Comparison of ENCODE assay signal across 10 cellular contexts in the genomic region with DNA sequence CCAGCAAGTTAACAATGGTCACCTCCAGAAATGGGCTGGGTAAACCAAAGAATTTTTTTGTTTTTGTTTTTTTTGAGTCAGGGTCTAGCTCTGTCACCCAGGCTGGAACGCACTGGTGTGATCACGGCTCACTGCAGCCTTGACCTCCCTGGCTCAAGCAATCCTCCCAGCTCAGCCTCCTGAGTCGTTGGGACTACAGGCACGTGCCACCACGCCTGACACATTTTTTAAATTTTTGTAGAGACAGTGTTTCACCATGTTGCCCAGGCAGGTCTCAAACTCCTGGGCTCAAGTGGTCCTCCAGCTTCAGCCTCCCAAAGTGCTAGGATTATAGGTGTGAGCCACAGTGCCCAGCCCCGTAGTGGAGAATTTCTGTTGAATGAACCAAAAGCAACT. TPM values are rescaled to one million over a fixed set of nuclear protein-coding genes. Genes with fewer than 3 reads are reported as not detected.
DNase-seq lines count a peak whose midpoint lies in the region; ATAC-seq, FAIRE-seq and TF ChIP-seq lines count a peak whose summit lies in the region.
"Had no signal": no experiment of that assay in that cellular context is flagged by ENCODE, and none has a peak within 500 bp of the region (broad histone marks: within the 10 kb centered on the region; RNA-seq: fewer than 3 reads in every experiment).

No MANE protein-coding gene starts in this region.

- TF ChIP-seq POLR2A in H1 (IDR thresholded peaks at IDR 0.05; ENCODE audit: control extremely low read depth in 1 of 2, low read depth in 2 of 2, low read length in 2 of 2) (no peak), GM12892 (IDR thresholded peaks at IDR 0.05; ENCODE audit: low read depth, low read length) (no peak)

- H3K79me1 ChIP-seq in H1 (ENCODE audit: low read depth, low read length), result peaks cover 13% of the 10 kb centered on the region

- no peak overlapping the region for H3K14ac ChIP-seq in H1 (ENCODE audit: insufficient read length)

- peaks cover 0 to 23% of the 10 kb centered on the region in 2 experiments; a peak in 2 of 4 replicates for H3K79me2 ChIP-seq in H1 (ENCODE audit: control insufficient read depth in 1 of 2, insufficient read depth in 2 of 2, low read length in 2 of 2)

- peaks cover 18% of the 10 kb centered on the region for H3K4me1 ChIP-seq in NT2/D1 (ENCODE audit: insufficient read depth, insufficient read length)
- H3K4me1 ChIP-seq in H1 (replicated peaks in 1 of 4; ENCODE audit: control insufficient read depth in 3 of 4, insufficient read depth in 4 of 4, low read length in 3 of 4), result peaks cover 0 to 7% (median 4%) of the 10 kb centered on the region in 4 experiments; a peak in 5 of 7 replicates

- no peak overlapping the region for H3K18ac ChIP-seq in H1 (ENCODE audit: extremely low read depth, low read length)

- H3K9me3 Mint-ChIP-seq in activated T-cell treated with anti-CD3 and anti-CD28 coated beads, Interleukin-2, amount 50 U/mL, for 72 hours, result no peaks in the 10 kb centered on the region
- no peaks in the 10 kb centered on the region for H3K9me3 Mint-ChIP-seq in osteocyte (ENCODE audit: unreplicated experiment)
- H3K9me3 Mint-ChIP-seq: CD14-positive monocyte had no signal

- FAIRE-seq in H1 (lab: Jason Lieb, UNC) (no peak), GM12892 (lab: Jason Lieb, UNC) (no peak)

- no peaks in the 10 kb centered on the region for H3K27me3 Mint-ChIP-seq in activated T-cell treated with anti-CD3 and anti-CD28 coated beads, Interleukin-2, amount 50 U/mL, for 72 hours (ENCODE audit: low read depth)
- no peaks in the 10 kb centered on the region for H3K27me3 Mint-ChIP-seq in osteocyte (ENCODE audit: unreplicated experiment)

- peaks cover 3% of the 10 kb centered on the region; the same call in 1 of the 2 replicates for H3K23me2 ChIP-seq in H1 (ENCODE audit: low read depth, low read length)

- no peak overlapping the region for H2BK12ac ChIP-seq in H1 (ENCODE audit: low read depth, low read length)

- no peak overlapping the region for H3K4ac ChIP-seq in H1 (replicated peaks; ENCODE audit: insufficient read length, low read depth, low read length)

- no peaks in the 10 kb centered on the region for H3K9me3 ChIP-seq in NT2/D1 (ENCODE audit: insufficient read depth, low read length)
- H3K9me3 ChIP-seq in H1 (ENCODE audit: insufficient read depth in 2 of 2, low read depth in 1 of 2, low read length in 1 of 2), result no peaks in the 10 kb centered on the region

- H4K5ac ChIP-seq in H1 (ENCODE audit: insufficient read length, low read depth, low read length), result no peak overlapping the region

- H4K91ac ChIP-seq in H1 (replicated peaks; ENCODE audit: insufficient read length, low read length), result no peak overlapping the region

- H3K27me3 ChIP-seq in NT2/D1 (ENCODE audit: insufficient read depth, insufficient read length) (no peaks in the 10 kb centered on the region), H1 (replicated peaks in 1 of 4; ENCODE audit: control insufficient read depth in 3 of 4, extremely low read depth in 1 of 4, insufficient read depth in 3 of 4, low read length in 3 of 4) (no peaks in the 10 kb centered on the region)

- no peak overlapping the region for H2BK20ac ChIP-seq in H1 (ENCODE audit: low read length)

- peak overlapping the region in 1 of 2 experiments; percentile 81; a peak in 1 of 4 replicates for H3K4me2 ChIP-seq in H1 (ENCODE audit: insufficient read depth in 1 of 2, low read depth in 2 of 2, low read length in 2 of 2)

- WGBS in H1 (ENCODE audit: extremely low coverage in 1 of 2, insufficient coverage in 1 of 2, insufficient read length in 1 of 2, insufficient replicate concordance in 2 of 2, low coverage in 1 of 2, low lambda C conversion rate in 2 of 2, missing lambda C conversion rate in 1 of 2), 2 experiments, result 94% methylated on average over 6 of the region's 6 CpGs; no CpG with 5 or more reads in 1 of the 2 experiments

- DNase-seq in activated T-cell treated with anti-CD3 and anti-CD28 coated beads, Interleukin-2, amount 50 U/mL, for 72 hours, result no peak
- DNase-seq in activated T-cell treated with anti-CD3 and anti-CD28 coated beads for 4 hours, result no peak
- DNase-seq in NT2/D1 (ENCODE audit: low read depth, low spot score), result no peak
- DNase-seq in H1 (ENCODE audit: low read depth in 1 of 2, low spot score in 2 of 2), result no peak
- no peak for DNase-seq in osteocyte (ENCODE audit: extremely low spot score, unreplicated experiment)
- DNase-seq in GM12892 (ENCODE audit: insufficient read length), result no peak
- DNase-seq in SHP77 treated with DMSO at 0.1 percent for 48 hours (lab: John Stamatoyannopoulos, UW), result no peak
- DNase-seq: posterior cingulate gyrus had no signal

- H3K4me3 Mint-ChIP-seq in activated T-cell treated with anti-CD3 and anti-CD28 coated beads, Interleukin-2, amount 50 U/mL, for 72 hours, result peak overlapping the region; percentile 88 to 96
- H3K4me3 Mint-ChIP-seq in osteocyte (ENCODE audit: unreplicated experiment), result peak overlapping the region; percentile 87

- H2BK120ac ChIP-seq in H1 (replicated peaks; ENCODE audit: low read depth, low read length), result no peak overlapping the region

- H2AFZ ChIP-seq in H1 (ENCODE audit: low read length), result no peak overlapping the region

- H3K56ac ChIP-seq in H1 (replicated peaks; ENCODE audit: insufficient read length, low read depth, low read length), result no peak overlapping the region

- POLR2A ChIA-PET in H1 (lab: Charles Lee; ENCODE audit: partially characterized antibody), result interaction anchor here (0.5 to 12.0 kb wide), 5 partner anchors 8 to 184 kb away, joined by 4 to 246 read pairs (median 15); a partner anchor contains a TSS

- H2BK5ac ChIP-seq in H1 (ENCODE audit: low read depth, low read length), result 0 out of 2 replicates have a peak overlapping the region, but pooled peaks have one; percentile 8

- no peak overlapping the region for H3K27ac ChIP-seq in H1 (ENCODE audit: low read depth, low read length)

- TF ChIP-seq EP300 in H1 (IDR thresholded peaks at IDR 0.05; ENCODE audit: borderline replicate concordance in 1 of 2, low read depth in 2 of 2, low read length in 2 of 2), result no peak

- no peak for ATAC-seq in activated T-cell treated with anti-CD3 and anti-CD28 coated beads, Interleukin-2, amount 50 U/mL, for 72 hours (replicated peaks in 1 of 2)
- ATAC-seq in GM21515 (IDR thresholded peaks at IDR 0.05; ENCODE audit: unreplicated experiment), result no peak

- TF ChIP-seq RAD21 in H1 (IDR thresholded peaks at IDR 0.05 in 1 of 2, conservative IDR thresholded peaks at IDR 0.05 in 1 of 2; ENCODE audit: low read depth in 2 of 2, low read length in 2 of 2), result no peak

- H3K9ac ChIP-seq in NT2/D1 (ENCODE audit: insufficient read length, low read depth) (peak overlapping the region; percentile 89), H1 (replicated peaks in 1 of 4; ENCODE audit: extremely low read depth in 1 of 4, low read depth in 3 of 4, low read length in 3 of 4) (no peak overlapping the region; a peak in 1 of 7 replicates)

- peaks cover 27% of the 10 kb centered on the region for H3K4me1 Mint-ChIP-seq in activated T-cell treated with anti-CD3 and anti-CD28 coated beads, Interleukin-2, amount 50 U/mL, for 72 hours (ENCODE audit: low read depth)
- peaks cover 26% of the 10 kb centered on the region for H3K4me1 Mint-ChIP-seq in osteocyte (ENCODE audit: unreplicated experiment)

- no peak overlapping the region for H4K8ac ChIP-seq in H1 (ENCODE audit: extremely low read depth, insufficient read depth, low read length)

- TF ChIP-seq CTCF in H1 (IDR thresholded peaks at IDR 0.05; ENCODE audit: control extremely low read depth in 1 of 3, insufficient read depth in 1 of 3, low read depth in 1 of 3, low read length in 3 of 3), result no peak
- no peak for TF ChIP-seq CTCF in osteocyte (IDR thresholded peaks at IDR 0.05)

- H3K36me3 ChIP-seq in NT2/D1 (ENCODE audit: insufficient read depth, insufficient read length, low read length), result peaks cover 70% of the 10 kb centered on the region
- H3K36me3 ChIP-seq in H1 (ENCODE audit: control insufficient read depth in 2 of 4, insufficient read depth in 4 of 4, low read length in 3 of 4), result peaks cover 0 to 16% (median 7%) of the 10 kb centered on the region in 4 experiments; a peak in 6 of 8 replicates

- CTCF ChIA-PET in H1 (lab: Charles Lee; ENCODE audit: partially characterized antibody), result interaction anchor here (0.7 to 0.8 kb wide), 2 partner anchors 8 to 106 kb away, joined by 3 to 4 read pairs; a partner anchor contains a TSS

- H4K20me1 ChIP-seq in H1 (replicated peaks in 1 of 2; ENCODE audit: control insufficient read depth in 1 of 2, insufficient read depth in 2 of 2, low read length in 2 of 2), result peaks cover 8 to 33% of the 10 kb centered on the region in 2 experiments

- no peak overlapping the region for H3K27ac Mint-ChIP-seq in activated T-cell treated with anti-CD3 and anti-CD28 coated beads, Interleukin-2, amount 50 U/mL, for 72 hours
- H3K27ac Mint-ChIP-seq in osteocyte (ENCODE audit: unreplicated experiment), result no peak overlapping the region

- 0 out of 2 replicates have a peak overlapping the region, but pooled peaks have one; percentile 48 for H2AK5ac ChIP-seq in H1 (ENCODE audit: low read depth, low read length)

- H3K4me3 ChIP-seq in NT2/D1 (ENCODE audit: insufficient read length, low read depth) (no peak overlapping the region), H1 (ENCODE audit: extremely low read depth in 1 of 4, insufficient read depth in 2 of 4, low read depth in 3 of 4, low read length in 4 of 4) (0 out of 8 replicates have a peak overlapping the region, but pooled peaks of 1 of the 4 experiments have one; percentile 98)

- no peak overlapping the region for H3K23ac ChIP-seq in H1 (ENCODE audit: insufficient read length)

- H3K36me3 Mint-ChIP-seq in activated T-cell treated with anti-CD3 and anti-CD28 coated beads, Interleukin-2, amount 50 U/mL, for 72 hours (ENCODE audit: insufficient read depth in 2 of 2), result peaks cover 0 to 2% of the 10 kb centered on the region in 2 donors
- H3K36me3 Mint-ChIP-seq in osteocyte (ENCODE audit: unreplicated experiment), result no peaks in the 10 kb centered on the region

- no peak overlapping the region for H2BK15ac ChIP-seq in H1 (ENCODE audit: low read length)

RNA-seq across cellular contexts. Expression of a gene that starts 1.7 kb away (rescaled TPM):
- 10 to 100 TPM; 37.1 to 40.1 TPM for total RNA-seq in activated T-cell treated with anti-CD3 and anti-CD28 coated beads, Interleukin-2, amount 50 U/mL, for 72 hours
- 22.5 and 25.3 TPM in 2 replicates for total RNA-seq in H1 (2021; fragmentation: NEBNext Ultra II Directional; extraction: Animal tissue kit (Norgen Biotek cat#: 25700))
- polyA plus RNA-seq in H1 (2011; rRNA removed), result 37.8 and 60.1 TPM in 2 replicates
- polyA plus RNA-seq in H1 (2011; cell fraction: cytosol; rRNA removed), result 45.6 TPM
- polyA plus RNA-seq in H1 (2011; cell fraction: nucleus; rRNA removed), result 113 TPM
- polyA plus RNA-seq in H1 (2012, experiment 1 of 2), result 24.3 to 39.4 TPM (median 30.0 TPM) in 4 replicates
- polyA plus RNA-seq in H1 (2012, experiment 2 of 2), result 20.6 TPM
- 19.3 TPM for polyA plus RNA-seq in H1 (2013, experiment 1 of 2)
- polyA plus RNA-seq in H1 (2013, experiment 2 of 2), result 16.6 TPM
- 9.8 and 10.4 TPM in 2 replicates for polyA minus RNA-seq in H1 (2011; rRNA and poly(A)+ RNA removed)
- polyA minus RNA-seq in H1 (2011; cell fraction: cytosol; rRNA and poly(A)+ RNA removed), result 12.6 TPM
- polyA minus RNA-seq in H1 (2011; cell fraction: nucleus; rRNA and poly(A)+ RNA removed), result 24.4 TPM
- 52.8 and 53.4 TPM in 2 replicates for total RNA-seq in osteocyte
- 5.2 TPM for polyA plus RNA-seq in GM12892 (2012; ENCODE audit: missing spikeins)

RNA-seq across cellular contexts. Expression of a gene that starts 2.1 kb away (rescaled TPM):
- total RNA-seq in activated T-cell treated with anti-CD3 and anti-CD28 coated beads, Interleukin-2, amount 50 U/mL, for 72 hours, result 10 to 100 TPM; 47.8 to 50.1 TPM
- 68.0 and 70.3 TPM in 2 replicates for total RNA-seq in H1 (2021; fragmentation: NEBNext Ultra II Directional; extraction: Animal tissue kit (Norgen Biotek cat#: 25700))
- 96.9 and 130 TPM in 2 replicates for polyA plus RNA-seq in H1 (2011; rRNA removed)
- polyA plus RNA-seq in H1 (2011; cell fraction: cytosol; rRNA removed), result 101 TPM
- polyA plus RNA-seq in H1 (2011; cell fraction: nucleus; rRNA removed), result 141 TPM
- 44.7 to 70.3 TPM (median 69.2 TPM) in 4 replicates for polyA plus RNA-seq in H1 (2012, experiment 1 of 2)
- polyA plus RNA-seq in H1 (2012, experiment 2 of 2), result 80.2 TPM
- 65.6 TPM for polyA plus RNA-seq in H1 (2013, experiment 1 of 2)
- 61.2 TPM for polyA plus RNA-seq in H1 (2013, experiment 2 of 2)
- 13.2 and 13.3 TPM in 2 replicates for polyA minus RNA-seq in H1 (2011; rRNA and poly(A)+ RNA removed)
- 37.4 TPM for polyA minus RNA-seq in H1 (2011; cell fraction: cytosol; rRNA and poly(A)+ RNA removed)
- polyA minus RNA-seq in H1 (2011; cell fraction: nucleus; rRNA and poly(A)+ RNA removed), result 42.5 TPM
- total RNA-seq in osteocyte, result 55.5 and 56.3 TPM in 2 replicates
- polyA plus RNA-seq in GM12892 (2012; ENCODE audit: missing spikeins), result 11.7 TPM

RNA-seq across cellular contexts. Expression of a gene that starts 7.7 kb away (rescaled TPM):
- total RNA-seq in activated T-cell treated with anti-CD3 and anti-CD28 coated beads, Interleukin-2, amount 50 U/mL, for 72 hours, result 100 to 1,000 TPM in 1 of 2 donors, 10 to 100 TPM in 1; 86.0 to 123 TPM
- total RNA-seq in H1 (2021; fragmentation: NEBNext Ultra II Directional; extraction: Animal tissue kit (Norgen Biotek cat#: 25700)), result 252 and 267 TPM in 2 replicates
- 168 and 250 TPM in 2 replicates for polyA plus RNA-seq in H1 (2011; rRNA removed)
- 256 TPM for polyA plus RNA-seq in H1 (2011; cell fraction: cytosol; rRNA removed)
- 198 TPM for polyA plus RNA-seq in H1 (2011; cell fraction: nucleus; rRNA removed)
- polyA plus RNA-seq in H1 (2012, experiment 1 of 2), result 193 to 245 TPM (median 224 TPM) in 4 replicates
- polyA plus RNA-seq in H1 (2012, experiment 2 of 2), result 253 TPM
- polyA plus RNA-seq in H1 (2013, experiment 1 of 2), result 216 TPM
- polyA plus RNA-seq in H1 (2013, experiment 2 of 2), result 235 TPM
- 35.3 and 37.0 TPM in 2 replicates for polyA minus RNA-seq in H1 (2011; rRNA and poly(A)+ RNA removed)
- 103 TPM for polyA minus RNA-seq in H1 (2011; cell fraction: cytosol; rRNA and poly(A)+ RNA removed)
- 46.1 TPM for polyA minus RNA-seq in H1 (2011; cell fraction: nucleus; rRNA and poly(A)+ RNA removed)
- total RNA-seq in osteocyte, result 70.9 and 73.9 TPM in 2 replicates
- 58.1 TPM for polyA plus RNA-seq in GM12892 (2012; ENCODE audit: missing spikeins)

RNA-seq across cellular contexts. Expression of a gene that starts 8.1 kb away (rescaled TPM):
- total RNA-seq in activated T-cell treated with anti-CD3 and anti-CD28 coated beads, Interleukin-2, amount 50 U/mL, for 72 hours, result 10 to 100 TPM; 14.4 to 18.6 TPM
- 19.3 and 19.7 TPM in 2 replicates for total RNA-seq in H1 (2021; fragmentation: NEBNext Ultra II Directional; extraction: Animal tissue kit (Norgen Biotek cat#: 25700))
- 13.1 and 17.0 TPM in 2 replicates for polyA plus RNA-seq in H1 (2011; rRNA removed)
- polyA plus RNA-seq in H1 (2011; cell fraction: cytosol; rRNA removed), result 17.4 TPM
- 144 TPM for polyA plus RNA-seq in H1 (2011; cell fraction: nucleus; rRNA removed)
- polyA plus RNA-seq in H1 (2012, experiment 1 of 2), result 15.4 to 20.9 TPM (median 18.8 TPM) in 4 replicates
- 10.1 TPM for polyA plus RNA-seq in H1 (2012, experiment 2 of 2)
- 6.1 TPM for polyA plus RNA-seq in H1 (2013, experiment 1 of 2)
- polyA plus RNA-seq in H1 (2013, experiment 2 of 2), result 4.8 TPM
- 4.4 and 4.6 TPM in 2 replicates for polyA minus RNA-seq in H1 (2011; rRNA and poly(A)+ RNA removed)
- polyA minus RNA-seq in H1 (2011; cell fraction: cytosol; rRNA and poly(A)+ RNA removed), result 8.2 TPM
- 33.1 TPM for polyA minus RNA-seq in H1 (2011; cell fraction: nucleus; rRNA and poly(A)+ RNA removed)
- total RNA-seq in osteocyte, result 21.5 and 22.4 TPM in 2 replicates
- polyA plus RNA-seq in GM12892 (2012; ENCODE audit: missing spikeins), result 6.3 TPM

RNA-seq across cellular contexts. Expression of a gene that starts 9.3 kb away (rescaled TPM):
- total RNA-seq in activated T-cell treated with anti-CD3 and anti-CD28 coated beads, Interleukin-2, amount 50 U/mL, for 72 hours, result 10 to 100 TPM; 55.0 to 56.1 TPM
- 70.9 and 72.5 TPM in 2 replicates for total RNA-seq in H1 (2021; fragmentation: NEBNext Ultra II Directional; extraction: Animal tissue kit (Norgen Biotek cat#: 25700))
- polyA plus RNA-seq in H1 (2011; rRNA removed), result 163 and 214 TPM in 2 replicates
- polyA plus RNA-seq in H1 (2011; cell fraction: cytosol; rRNA removed), result 121 TPM
- polyA plus RNA-seq in H1 (2011; cell fraction: nucleus; rRNA removed), result 208 TPM
- polyA plus RNA-seq in H1 (2012, experiment 1 of 2), result 38.1 to 86.9 TPM (median 80.9 TPM) in 4 replicates
- 93.0 TPM for polyA plus RNA-seq in H1 (2012, experiment 2 of 2)
- polyA plus RNA-seq in H1 (2013, experiment 1 of 2), result 73.8 TPM
- 79.6 TPM for polyA plus RNA-seq in H1 (2013, experiment 2 of 2)
- 4.7 and 7.5 TPM in 2 replicates for polyA minus RNA-seq in H1 (2011; rRNA and poly(A)+ RNA removed)
- polyA minus RNA-seq in H1 (2011; cell fraction: cytosol; rRNA and poly(A)+ RNA removed), result 31.9 TPM
- polyA minus RNA-seq in H1 (2011; cell fraction: nucleus; rRNA and poly(A)+ RNA removed), result 46.7 TPM
- total RNA-seq in osteocyte, result 45.8 and 48.8 TPM in 2 replicates
- 11.8 TPM for polyA plus RNA-seq in GM12892 (2012; ENCODE audit: missing spikeins)
